In the genomic region with DNA sequence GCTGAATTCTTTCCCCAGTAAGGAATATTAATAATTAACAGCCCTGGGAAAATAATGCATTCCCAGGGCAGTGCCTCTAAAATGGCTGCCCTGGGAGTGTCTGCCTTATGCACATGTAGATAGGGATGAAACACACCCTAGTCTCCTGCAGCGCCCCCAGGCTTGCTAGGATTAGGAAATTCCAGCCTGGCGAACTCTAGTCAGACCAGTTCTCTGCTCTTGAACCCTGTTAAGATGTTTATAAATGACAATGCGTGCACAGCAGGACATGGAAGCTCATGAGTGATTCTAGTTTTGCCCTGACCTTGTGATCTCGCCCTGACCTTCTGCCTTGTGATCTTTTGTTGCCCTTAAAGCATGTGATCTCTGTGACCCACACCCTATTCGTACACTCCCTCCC, we compare ENCODE assay signal across 1 cellular context.
A peak's percentile ranks its signal among the peaks of the same experiment; 100 is the strongest.
TF ChIP-seq lines count a peak whose summit lies in the region.

No MANE protein-coding gene starts in this region.

TF ChIP-seq in H1, 55 proteins besides CTCF, POLR2A, EP300 and RAD21:
- TF ChIP-seq SP1 (IDR thresholded peaks at IDR 0.05; ENCODE audit: low read depth, low read length): peak; percentile 65; the same call in 1 of the 2 replicates
- TF ChIP-seq CEBPB (IDR thresholded peaks at IDR 0.05; ENCODE audit: low read depth, low read length): 0 out of 2 replicates have a peak, but pooled peaks have one; percentile 31
- peak; percentile 42; the same call in 1 of the 2 replicates for TF ChIP-seq YY1 (IDR thresholded peaks at IDR 0.05; ENCODE audit: low read depth, low read length)
